In the genomic region with DNA sequence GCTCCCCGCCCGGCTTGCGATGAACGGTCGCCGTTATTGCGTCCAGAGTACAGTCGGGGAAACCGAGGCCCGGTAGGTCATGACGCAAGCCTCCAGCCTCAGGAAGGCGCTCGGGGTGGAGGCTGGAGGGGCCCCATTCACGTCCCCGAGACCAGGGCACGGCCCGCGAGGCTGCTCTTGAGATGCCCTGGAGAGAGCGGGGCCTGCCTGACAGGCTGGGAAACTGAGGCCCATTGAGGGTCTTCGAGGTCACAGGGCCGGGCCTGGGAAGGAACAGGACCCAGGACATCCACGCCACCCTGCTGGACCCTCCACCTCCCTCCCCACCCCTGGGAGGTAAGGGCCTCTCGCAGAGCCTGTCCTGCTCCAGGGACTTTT, we compare ENCODE assay signal across 1 cellular context.
TF ChIP-seq lines count a peak whose summit lies in the region.

No MANE protein-coding gene starts in this region.

TF ChIP-seq in HepG2, 621 proteins besides CTCF, POLR2A, EP300 and RAD21 (continues in another document):
- TF ChIP-seq ZNF629 (CRISPR knock-in tag; conservative IDR thresholded peaks at IDR 0.05) (no peak), MAX (IDR thresholded peaks at IDR 0.05) (no peak), FOXC1 (CRISPR knock-in tag; IDR thresholded peaks at IDR 0.05; ENCODE audit: borderline replicate concordance) (no peak), MNT (IDR thresholded peaks at IDR 0.05) (no peak), ZNF460 (CRISPR knock-in tag; IDR thresholded peaks at IDR 0.05; ENCODE audit: borderline replicate concordance) (no peak), SP4 (CRISPR knock-in tag; IDR thresholded peaks at IDR 0.05) (no peak), ZFYVE20 (CRISPR knock-in tag; IDR thresholded peaks at IDR 0.05; ENCODE audit: borderline replicate concordance, low read depth) (no peak), AGO1 (IDR thresholded peaks at IDR 0.05; ENCODE audit: low read depth, low read length, poor library complexity, severe bottlenecking) (no peak), AKNA (CRISPR knock-in tag; IDR thresholded peaks at IDR 0.05; ENCODE audit: borderline replicate concordance) (no peak), FLYWCH1 (CRISPR knock-in tag; IDR thresholded peaks at IDR 0.05) (no peak), ZNF101 (CRISPR knock-in tag; IDR thresholded peaks at IDR 0.05; ENCODE audit: borderline replicate concordance, low read depth) (no peak), ZNF562 (CRISPR knock-in tag; IDR thresholded peaks at IDR 0.05; ENCODE audit: borderline replicate concordance) (no peak), ZNF160 (CRISPR knock-in tag; IDR thresholded peaks at IDR 0.05) (no peak), ASH2L (IDR thresholded peaks at IDR 0.05; ENCODE audit: insufficient read length, low read depth, low read length) (peak; percentile 73), ZNF703 (CRISPR knock-in tag; IDR thresholded peaks at IDR 0.05; ENCODE audit: borderline replicate concordance) (0 out of 2 replicates have a peak, but pooled peaks have one; percentile 64), FOSL2 (CRISPR knock-in tag; IDR thresholded peaks at IDR 0.05) (no peak), ZNF543 (CRISPR knock-in tag; IDR thresholded peaks at IDR 0.05) (no peak), ZNF430 (CRISPR knock-in tag; IDR thresholded peaks at IDR 0.05) (no peak), NR2F2 (IDR thresholded peaks at IDR 0.05; ENCODE audit: borderline replicate concordance, low read depth) (no peak)
- TF ChIP-seq, protein P1, sequence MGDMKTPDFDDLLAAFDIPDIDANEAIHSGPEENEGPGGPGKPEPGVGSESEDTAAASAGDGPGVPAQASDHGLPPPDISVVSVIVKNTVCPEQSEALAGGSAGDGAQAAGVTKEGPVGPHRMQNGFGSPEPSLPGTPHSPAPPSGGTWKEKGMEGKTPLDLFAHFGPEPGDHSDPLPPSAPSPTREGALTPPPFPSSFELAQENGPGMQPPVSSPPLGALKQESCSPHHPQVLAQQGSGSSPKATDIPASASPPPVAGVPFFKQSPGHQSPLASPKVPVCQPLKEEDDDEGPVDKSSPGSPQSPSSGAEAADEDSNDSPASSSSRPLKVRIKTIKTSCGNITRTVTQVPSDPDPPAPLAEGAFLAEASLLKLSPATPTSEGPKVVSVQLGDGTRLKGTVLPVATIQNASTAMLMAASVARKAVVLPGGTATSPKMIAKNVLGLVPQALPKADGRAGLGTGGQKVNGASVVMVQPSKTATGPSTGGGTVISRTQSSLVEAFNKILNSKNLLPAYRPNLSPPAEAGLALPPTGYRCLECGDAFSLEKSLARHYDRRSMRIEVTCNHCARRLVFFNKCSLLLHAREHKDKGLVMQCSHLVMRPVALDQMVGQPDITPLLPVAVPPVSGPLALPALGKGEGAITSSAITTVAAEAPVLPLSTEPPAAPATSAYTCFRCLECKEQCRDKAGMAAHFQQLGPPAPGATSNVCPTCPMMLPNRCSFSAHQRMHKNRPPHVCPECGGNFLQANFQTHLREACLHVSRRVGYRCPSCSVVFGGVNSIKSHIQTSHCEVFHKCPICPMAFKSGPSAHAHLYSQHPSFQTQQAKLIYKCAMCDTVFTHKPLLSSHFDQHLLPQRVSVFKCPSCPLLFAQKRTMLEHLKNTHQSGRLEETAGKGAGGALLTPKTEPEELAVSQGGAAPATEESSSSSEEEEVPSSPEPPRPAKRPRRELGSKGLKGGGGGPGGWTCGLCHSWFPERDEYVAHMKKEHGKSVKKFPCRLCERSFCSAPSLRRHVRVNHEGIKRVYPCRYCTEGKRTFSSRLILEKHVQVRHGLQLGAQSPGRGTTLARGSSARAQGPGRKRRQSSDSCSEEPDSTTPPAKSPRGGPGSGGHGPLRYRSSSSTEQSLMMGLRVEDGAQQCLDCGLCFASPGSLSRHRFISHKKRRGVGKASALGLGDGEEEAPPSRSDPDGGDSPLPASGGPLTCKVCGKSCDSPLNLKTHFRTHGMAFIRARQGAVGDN (CRISPR knock-in tag; IDR thresholded peaks at IDR 0.05), result no peak
- TF ChIP-seq, protein P2, sequence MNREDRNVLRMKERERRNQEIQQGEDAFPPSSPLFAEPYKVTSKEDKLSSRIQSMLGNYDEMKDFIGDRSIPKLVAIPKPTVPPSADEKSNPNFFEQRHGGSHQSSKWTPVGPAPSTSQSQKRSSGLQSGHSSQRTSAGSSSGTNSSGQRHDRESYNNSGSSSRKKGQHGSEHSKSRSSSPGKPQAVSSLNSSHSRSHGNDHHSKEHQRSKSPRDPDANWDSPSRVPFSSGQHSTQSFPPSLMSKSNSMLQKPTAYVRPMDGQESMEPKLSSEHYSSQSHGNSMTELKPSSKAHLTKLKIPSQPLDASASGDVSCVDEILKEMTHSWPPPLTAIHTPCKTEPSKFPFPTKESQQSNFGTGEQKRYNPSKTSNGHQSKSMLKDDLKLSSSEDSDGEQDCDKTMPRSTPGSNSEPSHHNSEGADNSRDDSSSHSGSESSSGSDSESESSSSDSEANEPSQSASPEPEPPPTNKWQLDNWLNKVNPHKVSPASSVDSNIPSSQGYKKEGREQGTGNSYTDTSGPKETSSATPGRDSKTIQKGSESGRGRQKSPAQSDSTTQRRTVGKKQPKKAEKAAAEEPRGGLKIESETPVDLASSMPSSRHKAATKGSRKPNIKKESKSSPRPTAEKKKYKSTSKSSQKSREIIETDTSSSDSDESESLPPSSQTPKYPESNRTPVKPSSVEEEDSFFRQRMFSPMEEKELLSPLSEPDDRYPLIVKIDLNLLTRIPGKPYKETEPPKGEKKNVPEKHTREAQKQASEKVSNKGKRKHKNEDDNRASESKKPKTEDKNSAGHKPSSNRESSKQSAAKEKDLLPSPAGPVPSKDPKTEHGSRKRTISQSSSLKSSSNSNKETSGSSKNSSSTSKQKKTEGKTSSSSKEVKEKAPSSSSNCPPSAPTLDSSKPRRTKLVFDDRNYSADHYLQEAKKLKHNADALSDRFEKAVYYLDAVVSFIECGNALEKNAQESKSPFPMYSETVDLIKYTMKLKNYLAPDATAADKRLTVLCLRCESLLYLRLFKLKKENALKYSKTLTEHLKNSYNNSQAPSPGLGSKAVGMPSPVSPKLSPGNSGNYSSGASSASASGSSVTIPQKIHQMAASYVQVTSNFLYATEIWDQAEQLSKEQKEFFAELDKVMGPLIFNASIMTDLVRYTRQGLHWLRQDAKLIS (CRISPR knock-in tag; IDR thresholded peaks at IDR 0.05), result 0 out of 2 replicates have a peak, but pooled peaks have one; percentile 10
- TF ChIP-seq, protein P3, sequence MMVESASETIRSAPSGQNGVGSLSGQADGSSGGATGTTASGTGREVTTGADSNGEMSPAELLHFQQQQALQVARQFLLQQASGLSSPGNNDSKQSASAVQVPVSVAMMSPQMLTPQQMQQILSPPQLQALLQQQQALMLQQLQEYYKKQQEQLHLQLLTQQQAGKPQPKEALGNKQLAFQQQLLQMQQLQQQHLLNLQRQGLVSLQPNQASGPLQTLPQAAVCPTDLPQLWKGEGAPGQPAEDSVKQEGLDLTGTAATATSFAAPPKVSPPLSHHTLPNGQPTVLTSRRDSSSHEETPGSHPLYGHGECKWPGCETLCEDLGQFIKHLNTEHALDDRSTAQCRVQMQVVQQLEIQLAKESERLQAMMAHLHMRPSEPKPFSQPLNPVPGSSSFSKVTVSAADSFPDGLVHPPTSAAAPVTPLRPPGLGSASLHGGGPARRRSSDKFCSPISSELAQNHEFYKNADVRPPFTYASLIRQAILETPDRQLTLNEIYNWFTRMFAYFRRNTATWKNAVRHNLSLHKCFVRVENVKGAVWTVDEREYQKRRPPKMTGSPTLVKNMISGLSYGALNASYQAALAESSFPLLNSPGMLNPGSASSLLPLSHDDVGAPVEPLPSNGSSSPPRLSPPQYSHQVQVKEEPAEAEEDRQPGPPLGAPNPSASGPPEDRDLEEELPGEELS (CRISPR knock-in tag; IDR thresholded peaks at IDR 0.05), result no peak
- TF ChIP-seq, protein P4, sequence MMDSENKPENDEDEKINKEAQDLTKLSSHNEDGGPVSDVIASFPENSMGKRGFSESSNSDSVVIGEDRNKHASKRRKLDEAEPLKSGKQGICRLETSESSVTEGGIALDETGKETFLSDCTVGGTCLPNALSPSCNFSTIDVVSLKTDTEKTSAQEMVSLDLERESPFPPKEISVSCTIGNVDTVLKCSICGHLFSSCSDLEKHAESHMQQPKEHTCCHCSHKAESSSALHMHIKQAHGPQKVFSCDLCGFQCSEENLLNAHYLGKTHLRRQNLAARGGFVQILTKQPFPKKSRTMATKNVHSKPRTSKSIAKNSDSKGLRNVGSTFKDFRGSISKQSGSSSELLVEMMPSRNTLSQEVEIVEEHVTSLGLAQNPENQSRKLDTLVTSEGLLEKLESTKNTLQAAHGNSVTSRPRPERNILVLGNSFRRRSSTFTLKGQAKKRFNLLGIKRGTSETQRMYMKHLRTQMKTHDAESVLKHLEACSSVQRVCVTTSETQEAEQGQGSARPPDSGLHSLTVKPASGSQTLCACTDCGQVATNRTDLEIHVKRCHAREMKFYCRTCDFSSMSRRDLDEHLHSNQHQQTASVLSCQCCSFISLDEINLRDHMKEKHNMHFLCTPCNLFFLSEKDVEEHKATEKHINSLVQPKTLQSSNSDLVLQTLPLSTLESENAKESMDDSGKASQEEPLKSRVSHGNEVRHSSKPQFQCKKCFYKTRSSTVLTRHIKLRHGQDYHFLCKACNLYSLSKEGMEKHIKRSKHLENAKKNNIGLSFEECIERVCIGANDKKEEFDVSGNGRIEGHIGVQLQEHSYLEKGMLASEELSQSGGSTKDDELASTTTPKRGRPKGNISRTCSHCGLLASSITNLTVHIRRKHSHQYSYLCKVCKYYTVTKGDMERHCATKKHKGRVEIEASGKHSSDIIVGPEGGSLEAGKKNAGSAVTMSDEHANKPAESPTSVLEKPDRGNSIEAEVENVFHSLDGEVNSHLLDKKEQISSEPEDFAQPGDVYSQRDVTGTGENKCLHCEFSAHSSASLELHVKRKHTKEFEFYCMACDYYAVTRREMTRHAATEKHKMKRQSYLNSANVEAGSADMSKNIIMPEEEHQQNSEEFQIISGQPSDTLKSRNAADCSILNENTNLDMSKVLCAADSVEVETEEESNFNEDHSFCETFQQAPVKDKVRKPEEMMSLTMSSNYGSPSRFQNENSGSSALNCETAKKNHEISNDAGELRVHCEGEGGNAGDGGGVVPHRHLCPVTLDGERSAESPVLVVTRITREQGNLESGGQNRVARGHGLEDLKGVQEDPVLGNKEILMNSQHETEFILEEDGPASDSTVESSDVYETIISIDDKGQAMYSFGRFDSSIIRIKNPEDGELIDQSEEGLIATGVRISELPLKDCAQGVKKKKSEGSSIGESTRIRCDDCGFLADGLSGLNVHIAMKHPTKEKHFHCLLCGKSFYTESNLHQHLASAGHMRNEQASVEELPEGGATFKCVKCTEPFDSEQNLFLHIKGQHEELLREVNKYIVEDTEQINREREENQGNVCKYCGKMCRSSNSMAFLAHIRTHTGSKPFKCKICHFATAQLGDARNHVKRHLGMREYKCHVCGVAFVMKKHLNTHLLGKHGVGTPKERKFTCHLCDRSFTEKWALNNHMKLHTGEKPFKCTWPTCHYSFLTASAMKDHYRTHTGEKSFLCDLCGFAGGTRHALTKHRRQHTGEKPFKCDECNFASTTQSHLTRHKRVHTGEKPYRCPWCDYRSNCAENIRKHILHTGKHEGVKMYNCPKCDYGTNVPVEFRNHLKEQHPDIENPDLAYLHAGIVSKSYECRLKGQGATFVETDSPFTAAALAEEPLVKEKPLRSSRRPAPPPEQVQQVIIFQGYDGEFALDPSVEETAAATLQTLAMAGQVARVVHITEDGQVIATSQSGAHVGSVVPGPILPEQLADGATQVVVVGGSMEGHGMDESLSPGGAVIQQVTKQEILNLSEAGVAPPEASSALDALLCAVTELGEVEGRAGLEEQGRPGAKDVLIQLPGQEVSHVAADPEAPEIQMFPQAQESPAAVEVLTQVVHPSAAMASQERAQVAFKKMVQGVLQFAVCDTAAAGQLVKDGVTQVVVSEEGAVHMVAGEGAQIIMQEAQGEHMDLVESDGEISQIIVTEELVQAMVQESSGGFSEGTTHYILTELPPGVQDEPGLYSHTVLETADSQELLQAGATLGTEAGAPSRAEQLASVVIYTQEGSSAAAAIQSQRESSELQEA (CRISPR knock-in tag; IDR thresholded peaks at IDR 0.05; ENCODE audit: not compliant biosample characterization), result peak; percentile 4
